8 cellular contexts compared by ENCODE assay signal in genomic region chr13:27619711-27620376, GRCh38. TPM values are rescaled to one million over a fixed set of nuclear protein-coding genes. Genes with fewer than 3 reads are reported as not detected.
DNase-seq lines count a peak whose midpoint lies in the region; ATAC-seq and TF ChIP-seq lines count a peak whose summit lies in the region.

No MANE protein-coding gene starts in this region.

- peak overlapping the region; percentile 92 for H3K4me3 Mint-ChIP-seq in activated T-cell treated with anti-CD3 and anti-CD28 coated beads, Interleukin-2, amount 50 U/mL, for 24 hours
- peak overlapping the region; percentile 94 for H3K4me3 Mint-ChIP-seq in osteocyte (ENCODE audit: unreplicated experiment)

- DNase-seq in NCI-H2081 (lab: John Stamatoyannopoulos, UW) (peak; percentile 20 to 54), NCI-H2081 treated with DMSO at 0.1 percent for 48 hours (lab: John Stamatoyannopoulos, UW) (no peak), NCI-H146 (lab: John Stamatoyannopoulos, UW) (peak; percentile 79), fibroblast of villous mesenchyme (ENCODE audit: low read depth) (peak; percentile 27), osteocyte (ENCODE audit: extremely low spot score, unreplicated experiment) (peak; percentile 87), NCI-H187 treated with DMSO at 0.1 percent for 48 hours (lab: John Stamatoyannopoulos, UW) (no peak)
- peak; percentile 73 for DNase-seq in activated T-cell treated with anti-CD3 and anti-CD28 coated beads, Interleukin-2, amount 50 U/mL, for 24 hours

- peak overlapping the region; percentile 86 for H3K27ac Mint-ChIP-seq in activated T-cell treated with anti-CD3 and anti-CD28 coated beads, Interleukin-2, amount 50 U/mL, for 24 hours
- peak overlapping the region; percentile 91 for H3K27ac Mint-ChIP-seq in osteocyte (ENCODE audit: unreplicated experiment)

- H3K36me3 Mint-ChIP-seq in activated T-cell treated with anti-CD3 and anti-CD28 coated beads, Interleukin-2, amount 50 U/mL, for 24 hours (ENCODE audit: low read depth), result peaks cover 38% of the 10 kb centered on the region
- peaks cover 8% of the 10 kb centered on the region for H3K36me3 Mint-ChIP-seq in osteocyte (ENCODE audit: unreplicated experiment)

- peak overlapping the region; percentile 83 for H3K4me3 ChIP-seq in fibroblast of villous mesenchyme (ENCODE audit: low read depth, low read length)

- peak; percentile 30 for TF ChIP-seq CTCF in fibroblast of villous mesenchyme (IDR thresholded peaks at IDR 0.05; ENCODE audit: insufficient read depth, low read depth, low read length)
- peak; percentile 42 for TF ChIP-seq CTCF in osteocyte (IDR thresholded peaks at IDR 0.05)

- ATAC-seq in HG02571 (IDR thresholded peaks at IDR 0.05; ENCODE audit: unreplicated experiment), result peak; percentile 31

- H3K9me3 Mint-ChIP-seq in activated T-cell treated with anti-CD3 and anti-CD28 coated beads, Interleukin-2, amount 50 U/mL, for 24 hours, result no peaks in the 10 kb centered on the region
- peaks cover under 1% of the 10 kb centered on the region for H3K9me3 Mint-ChIP-seq in osteocyte (ENCODE audit: unreplicated experiment)

- no peaks in the 10 kb centered on the region for H3K27me3 Mint-ChIP-seq in activated T-cell treated with anti-CD3 and anti-CD28 coated beads, Interleukin-2, amount 50 U/mL, for 24 hours
- H3K27me3 Mint-ChIP-seq in osteocyte (ENCODE audit: unreplicated experiment), result no peaks in the 10 kb centered on the region

- peaks cover 52% of the 10 kb centered on the region for H3K4me1 Mint-ChIP-seq in activated T-cell treated with anti-CD3 and anti-CD28 coated beads, Interleukin-2, amount 50 U/mL, for 24 hours (ENCODE audit: low read depth)
- peaks cover 33% of the 10 kb centered on the region for H3K4me1 Mint-ChIP-seq in osteocyte (ENCODE audit: unreplicated experiment)

RNA-seq across cellular contexts. Expression of gene LNX2, which starts 0.5 kb away (rescaled TPM):
- total RNA-seq in fibroblast of villous mesenchyme (6.1 and 7.8 TPM in 2 replicates), osteocyte (7.2 and 8.4 TPM in 2 replicates)

RNA-seq across cellular contexts. Expression of gene POLR1D, which starts 1.8 kb away (rescaled TPM):
- total RNA-seq in fibroblast of villous mesenchyme (57.9 and 58.9 TPM in 2 replicates), osteocyte (96.4 and 101 TPM in 2 replicates)

Comparison
In these comparisons a context has a peak if more than half of its experiments do, and no peak if none do; other contexts are left out.
1. DNase-seq: peak in NCI-H2081 (2 of 2), NCI-H146 (single experiment), activated T-cell treated with anti-CD3 and anti-CD28 coated beads, Interleukin-2, amount 50 U/mL, for 24 hours (single experiment), fibroblast of villous mesenchyme (single experiment) and osteocyte (single experiment); none in NCI-H2081 treated with DMSO at 0.1 percent for 48 hours (single experiment) and NCI-H187 treated with DMSO at 0.1 percent for 48 hours (single experiment).